ENCODE assay signal across 30 cellular contexts in genomic region chr14:92619671-92620437, GRCh38.
DNase-seq lines count a peak whose midpoint lies in the region; ATAC-seq and TF ChIP-seq lines count a peak whose summit lies in the region.
"Had no signal": no experiment of that assay in that cellular context is flagged by ENCODE, and none has a peak within 500 bp of the region (broad histone marks: within the 10 kb centered on the region; RNA-seq: fewer than 3 reads in every experiment).

No MANE protein-coding gene starts in this region.

- H3K4me1 ChIP-seq in PC-3 (ENCODE audit: insufficient read depth, low read length) = peaks cover 25% of the 10 kb centered on the region
- H3K4me1 ChIP-seq in hepatocyte (ENCODE audit: insufficient read depth) = no peaks in the 10 kb centered on the region
- H3K4me1 ChIP-seq in stomach = peaks cover 0 to 16% (median 6%) of the 10 kb centered on the region in 4 donors
- no peaks in the 10 kb centered on the region for H3K4me1 ChIP-seq in right cardiac atrium (ENCODE audit: control insufficient read depth, insufficient read depth, low read length)
- H3K4me1 ChIP-seq: BE2C, HAP-1 had no signal

- H3K27ac ChIP-seq in PC-3 (ENCODE audit: low read length) = peak overlapping the region; percentile 49
- peak overlapping the region; percentile 3 for H3K27ac ChIP-seq in hepatocyte
- H3K27ac ChIP-seq in stomach = peak overlapping the region in 4 of 5 donors; percentile 17 to 71 (median 56)
- H3K27ac ChIP-seq in right cardiac atrium (ENCODE audit: low read length) = no peak overlapping the region
- H3K27ac ChIP-seq: epithelial cell of prostate, heart right ventricle, HL-60, KMS-11, lower lobe of right lung, neutrophil had no signal

- no peak for TF ChIP-seq POLR2A in stomach (IDR thresholded peaks at IDR 0.05)

- intact Hi-C loops in PC-3 (cut with micrococcal nuclease) (loop anchor here (1.0 kb wide), 2 partner anchors 11 to 43 kb away; no protein-coding TSS in a partner anchor), stomach (cut with DNase I; ENCODE audit: low total_unique reads) (no loop called here), right cardiac atrium (cut with DNase I) (no loop called here)

- DNase-seq in AG09319 (ENCODE audit: extremely low read depth, low read depth) = peak; percentile 43
- peak; percentile 26 for DNase-seq in PC-3
- DNase-seq in hepatocyte (ENCODE audit: low spot score) = no peak
- no peak for DNase-seq in stomach
- DNase-seq in NCI-H187 (lab: John Stamatoyannopoulos, UW) = no peak
- no peak for DNase-seq in right cardiac atrium
- DNase-seq in NCI-H2196 (lab: John Stamatoyannopoulos, UW; ENCODE audit: unreplicated experiment) = no peak
- DNase-seq in COLO829 (ENCODE audit: low spot score) = no peak
- DNase-seq: activated CD4-positive, alpha-beta T cell treated with anti-CD3 and anti-CD28 coated beads, Interleukin-2, amount 10 ng/mL, durations not matched to agents 24 days and 14 days; activated CD8-positive, alpha-beta memory T cell treated with anti-CD3 and anti-CD28 coated beads for 24 hours; activated T-cell treated with anti-CD3 and anti-CD28 coated beads for 4 hours; BE2C; COR-L47; foreskin melanocyte; heart right ventricle; lower lobe of right lung; naive thymus-derived CD4-positive, alpha-beta T cell; NCI-H1417; NCI-H2081; NCI-H345; SIG-M5; stimulated activated CD4-positive, alpha-beta T cell treated with anti-CD3 and anti-CD28 coated beads, Interleukin-4, amount 100 ng/mL, for 24 hours; T1000; trophoblast cell had no signal

- H4K20me1 ChIP-seq in PC-3 (ENCODE audit: low read length) (no peaks in the 10 kb centered on the region), hepatocyte (ENCODE audit: insufficient read depth, poor library complexity, severe bottlenecking) (no peaks in the 10 kb centered on the region)

- H3K36me3 ChIP-seq in PC-3 (ENCODE audit: low read depth, low read length) = peaks cover 24% of the 10 kb centered on the region
- no peaks in the 10 kb centered on the region for H3K36me3 ChIP-seq in hepatocyte (replicated peaks; ENCODE audit: insufficient read depth, low read depth)
- H3K36me3 ChIP-seq in stomach = peaks cover 0 to 15% (median 4%) of the 10 kb centered on the region in 4 donors
- H3K36me3 ChIP-seq: BE2C, HAP-1 had no signal

- no peak for TF ChIP-seq CTCF in AG09319 (IDR thresholded peaks at IDR 0.05; ENCODE audit: low read depth, low read length)
- no peak for TF ChIP-seq CTCF in PC-3 (conservative IDR thresholded peaks at IDR 0.05; ENCODE audit: low read depth, low read length)
- TF ChIP-seq CTCF in hepatocyte (IDR thresholded peaks at IDR 0.05; ENCODE audit: poor library complexity) = no peak
- no peak for TF ChIP-seq CTCF in stomach (IDR thresholded peaks at IDR 0.05)

- no peak overlapping the region for H3K9ac ChIP-seq in PC-3 (ENCODE audit: low read length)
- H3K9ac ChIP-seq: KMS-11 had no signal

- no peaks in the 10 kb centered on the region for H3K27me3 ChIP-seq in PC-3 (ENCODE audit: low read length)
- H3K27me3 ChIP-seq in hepatocyte = no peaks in the 10 kb centered on the region
- no peaks in the 10 kb centered on the region for H3K27me3 ChIP-seq in stomach
- no peaks in the 10 kb centered on the region for H3K27me3 ChIP-seq in right cardiac atrium (ENCODE audit: control insufficient read depth, insufficient read depth)
- H3K27me3 ChIP-seq: heart right ventricle, neutrophil had no signal

- no peak overlapping the region for H3K4me3 ChIP-seq in PC-3 (ENCODE audit: low read length)
- H3K4me3 ChIP-seq in hepatocyte = no peak overlapping the region
- no peak overlapping the region for H3K4me3 ChIP-seq in stomach
- H3K4me3 ChIP-seq in right cardiac atrium (ENCODE audit: low read length) = no peak overlapping the region
- H3K4me3 ChIP-seq: HAP-1, heart right ventricle, lower lobe of right lung had no signal

- no TSS peak for BruUV-seq in PC-3 (replicated peaks; lab: Mats Ljungman, UMichigan)

- peak overlapping the region; percentile 27; the same call in 1 of the 2 replicates for H2AFZ ChIP-seq in PC-3 (ENCODE audit: low read length)
- no peak overlapping the region for H2AFZ ChIP-seq in hepatocyte

- peak; percentile 72 for ATAC-seq in PC-3
- no peak for ATAC-seq in right cardiac atrium
- ATAC-seq: activated naive CD4-positive, alpha-beta T cell treated with anti-CD3 and anti-CD28 coated beads, Interleukin-2, amount 50 U/mL, for 72 hours; heart right ventricle; naive thymus-derived CD4-positive, alpha-beta T cell had no signal

- WGBS in hepatocyte (ENCODE audit: low lambda C conversion rate, missing lambda C conversion rate) = 66% methylated on average over 11 of the region's 11 CpGs
- WGBS in stomach, 5 donors = 29 to 56% (median 43%) methylated on average over 11 of the region's 11 CpGs
- WGBS in right cardiac atrium = 94% methylated on average over 11 of the region's 11 CpGs

- POLR2A ChIA-PET in PC-3 (lab: Charles Lee; ENCODE audit: unreplicated experiment) = no interaction called here

- H3F3A ChIP-seq in PC-3 (ENCODE audit: low read length, unreplicated experiment) = no peaks in the 10 kb centered on the region

- CTCF ChIA-PET in PC-3 (lab: Charles Lee) = no interaction called here

- no peaks in the 10 kb centered on the region for H3K9me2 ChIP-seq in PC-3 (replicated peaks; ENCODE audit: low read length)
- H3K9me2 ChIP-seq in hepatocyte (replicated peaks; ENCODE audit: insufficient read depth) = no peaks in the 10 kb centered on the region

- TF ChIP-seq EP300 in stomach (IDR thresholded peaks at IDR 0.05) = no peak

- H3K9me3 ChIP-seq in PC-3 (ENCODE audit: low read length) = peaks cover 16% of the 10 kb centered on the region; the same call in 1 of the 2 replicates
- H3K9me3 ChIP-seq in hepatocyte (ENCODE audit: low read depth) = no peaks in the 10 kb centered on the region
- H3K9me3 ChIP-seq in stomach = peaks cover 0 to 18% (median 13%) of the 10 kb centered on the region in 4 donors
- no peaks in the 10 kb centered on the region for H3K9me3 ChIP-seq in right cardiac atrium (ENCODE audit: control insufficient read depth, low read length)
- H3K9me3 ChIP-seq: BE2C, HAP-1, neutrophil had no signal

- H3K79me2 ChIP-seq in PC-3 (ENCODE audit: low read length) (no peaks in the 10 kb centered on the region), hepatocyte (no peaks in the 10 kb centered on the region)

- H3K4me2 ChIP-seq in PC-3 (ENCODE audit: low read length) (peak overlapping the region; percentile 12; the same call in 1 of the 2 replicates), hepatocyte (no peak overlapping the region)
- H3K4me2 ChIP-seq: KMS-11 had no signal

Comparison
In these comparisons a context has a peak if more than half of its experiments do, and no peak if none do; other contexts are left out.
1. DNase-seq: peak in AG09319 (single experiment) and PC-3 (single experiment); none in hepatocyte (single experiment), stomach (single experiment), NCI-H187 (0 of 2), right cardiac atrium (0 of 3), NCI-H2196 (single experiment) and COLO829 (single experiment).